Comparison of ENCODE assay signal across 19 cellular contexts in genomic region chr15:44081223-44082013, GRCh38.
DNase-seq lines count a peak whose midpoint lies in the region; ATAC-seq and TF ChIP-seq lines count a peak whose summit lies in the region.
"Had no signal": no experiment of that assay in that cellular context is flagged by ENCODE, and none has a peak within 500 bp of the region (broad histone marks: within the 10 kb centered on the region; RNA-seq: fewer than 3 reads in every experiment).

No MANE protein-coding gene starts in this region.

- H3K27ac ChIP-seq in RWPE2 (ENCODE audit: poor library complexity, severe bottlenecking) = peak overlapping the region; percentile 25
- H3K27ac ChIP-seq: left ventricle myocardium inferior, PC-9, prostate gland, VCaP had no signal

- peaks cover 4% of the 10 kb centered on the region for H3K9me3 ChIP-seq in RWPE2 (ENCODE audit: severe bottlenecking)
- H3K9me3 ChIP-seq: left ventricle myocardium inferior, prostate gland had no signal

- DNase-seq in EH (ENCODE audit: low read depth) (peak; percentile 83), RWPE2 (ENCODE audit: low spot score) (no peak), choroid plexus epithelial cell (ENCODE audit: low read depth) (peak; percentile 86), lung microvascular endothelial cell (ENCODE audit: low read depth in 2 of 2) (peak; percentile 80 to 84), OCI-M2 (lab: John Stamatoyannopoulos, UW; ENCODE audit: unreplicated experiment) (no peak)
- DNase-seq in activated CD4-positive, alpha-beta T cell treated with anti-CD3 and anti-CD28 coated beads for 48 hours = no peak
- DNase-seq: activated CD8-positive, alpha-beta T cell treated with anti-CD3 and anti-CD28 coated beads for 36 hours; activated naive CD8-positive, alpha-beta T cell treated with anti-CD3 and anti-CD28 coated beads, Interleukin-2, amount 50 U/mL, for 24 hours; activated T-cell treated with anti-CD3 and anti-CD28 coated beads, Interleukin-2, amount 50 U/mL, for 72 hours; left ventricle myocardium inferior; naive thymus-derived CD8-positive, alpha-beta T cell; NCI-H1694 treated with DMSO at 0.1 percent for 48 hours; NCI-H510A treated with DMSO at 0.1 percent for 48 hours; PC-9; stimulated activated CD4-positive, alpha-beta T cell treated with anti-CD3 and anti-CD28 coated beads, Interleukin-15, amount 100 ng/mL, for 24 hours had no signal

- TF ChIP-seq CTCF in RWPE2 (IDR thresholded peaks at IDR 0.05; ENCODE audit: poor library complexity, severe bottlenecking) (no peak), choroid plexus epithelial cell (conservative IDR thresholded peaks at IDR 0.05; ENCODE audit: low read depth, low read length) (no peak)

- ATAC-seq in RWPE2 (ENCODE audit: low read depth) (no peak), GM19397 (IDR thresholded peaks at IDR 0.05; ENCODE audit: unreplicated experiment) (no peak), GM18909 (IDR thresholded peaks at IDR 0.05; ENCODE audit: poor library complexity, unreplicated experiment) (no peak)
- ATAC-seq: activated CD8-positive, alpha-beta T cell treated with anti-CD3 and anti-CD28 coated beads for 36 hours; activated naive CD8-positive, alpha-beta T cell treated with anti-CD3 and anti-CD28 coated beads, Interleukin-2, amount 50 U/mL, for 24 hours; activated T-cell treated with anti-CD3 and anti-CD28 coated beads, Interleukin-2, amount 50 U/mL, for 72 hours; naive thymus-derived CD8-positive, alpha-beta T cell had no signal

- no peak overlapping the region for H3K4me3 ChIP-seq in RWPE2 (ENCODE audit: severe bottlenecking)
- H3K4me3 ChIP-seq in choroid plexus epithelial cell (ENCODE audit: low read depth, low read length) = no peak overlapping the region
- H3K4me3 ChIP-seq: left ventricle myocardium inferior, PC-9, prostate gland had no signal

- H3K4me1 ChIP-seq in RWPE2 (ENCODE audit: insufficient read depth, poor library complexity, severe bottlenecking) = peaks cover 40% of the 10 kb centered on the region
- H3K4me1 ChIP-seq: left ventricle myocardium inferior, prostate gland had no signal

- no peaks in the 10 kb centered on the region for H3K27me3 ChIP-seq in RWPE2 (ENCODE audit: insufficient read depth, poor library complexity, severe bottlenecking)

- H3K36me3 ChIP-seq in RWPE2 (ENCODE audit: low read depth) = no peaks in the 10 kb centered on the region
- H3K36me3 ChIP-seq: left ventricle myocardium inferior, prostate gland had no signal

Comparison
In these comparisons a context has a peak if more than half of its experiments do, and no peak if none do; other contexts are left out.
1. DNase-seq: peak in EH (single experiment), choroid plexus epithelial cell (single experiment) and lung microvascular endothelial cell (2 of 2); none in RWPE2 (single experiment), OCI-M2 (single experiment) and activated CD4-positive, alpha-beta T cell treated with anti-CD3 and anti-CD28 coated beads for 48 hours (single experiment).